9 cellular contexts compared by ENCODE assay signal in the genomic region with DNA sequence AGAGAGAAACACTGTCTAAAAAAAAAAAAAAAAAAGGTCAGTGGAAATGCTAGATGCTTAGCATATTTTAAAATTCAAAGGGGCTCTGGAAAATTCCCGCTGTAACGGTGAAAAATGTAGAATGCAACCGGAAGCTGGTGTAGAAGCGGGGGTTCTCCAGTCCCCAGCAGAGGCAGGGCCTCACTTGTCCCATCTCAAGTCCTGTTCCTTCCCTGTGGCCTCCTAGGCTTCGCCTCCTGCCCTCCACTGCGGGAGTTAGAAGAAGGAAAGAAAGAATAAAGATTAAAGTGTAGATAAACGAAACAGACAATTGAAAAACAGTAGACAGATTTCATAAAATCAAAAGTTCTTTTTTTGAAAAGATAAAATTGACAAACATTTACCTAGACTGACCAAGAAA. TPM values are rescaled to one million over a fixed set of nuclear protein-coding genes. Genes with fewer than 3 reads are reported as not detected.
DNase-seq lines count a peak whose midpoint lies in the region; ATAC-seq and TF ChIP-seq lines count a peak whose summit lies in the region.
"Had no signal": no experiment of that assay in that cellular context is flagged by ENCODE, and none has a peak within 500 bp of the region (broad histone marks: within the 10 kb centered on the region; RNA-seq: fewer than 3 reads in every experiment).

No MANE protein-coding gene starts in this region.

- H3K9me3 ChIP-seq in heart left ventricle (no peaks in the 10 kb centered on the region), thoracic aorta (no peaks in the 10 kb centered on the region)

- TF ChIP-seq POLR2A in heart left ventricle (IDR thresholded peaks at IDR 0.05): no peak

- H3K27me3 ChIP-seq in heart left ventricle (peaks cover 0 to 8% (median 0%) of the 10 kb centered on the region in 9 donors), thoracic aorta (replicated peaks; ENCODE audit: insufficient read depth) (no peaks in the 10 kb centered on the region)

- H3K4me1 ChIP-seq in heart left ventricle (peaks cover 0 to 13% (median 6%) of the 10 kb centered on the region in 12 donors), thoracic aorta (ENCODE audit: control insufficient read depth in 1 of 2, low read depth in 2 of 2) (peaks cover 3 to 12% of the 10 kb centered on the region in 2 donors)

- H3K36me3 ChIP-seq in heart left ventricle (no peaks in the 10 kb centered on the region), thoracic aorta (no peaks in the 10 kb centered on the region)

- ATAC-seq in heart left ventricle: no peak
- no peak for ATAC-seq in left cardiac atrium
- ATAC-seq in memory B cell (ENCODE audit: low read depth): no peak
- no peak for ATAC-seq in thoracic aorta (ENCODE audit: insufficient number of reproducible peaks, low FRiP score, low read depth)
- ATAC-seq in HG02970 (IDR thresholded peaks at IDR 0.05; ENCODE audit: low FRiP score, unreplicated experiment): no peak
- ATAC-seq in HG03565 (IDR thresholded peaks at IDR 0.05; ENCODE audit: unreplicated experiment): no peak

- H3K27ac Mint-ChIP-seq in activated naive CD4-positive, alpha-beta T cell treated with anti-CD3 and anti-CD28 coated beads, Interleukin-2, amount 50 U/mL, for 24 hours: peak overlapping the region; percentile 26
- no peak overlapping the region for H3K27ac Mint-ChIP-seq in memory B cell

- DNase-seq in heart left ventricle (no peak), left cardiac atrium (no peak), memory B cell (ENCODE audit: low spot score in 2 of 2) (no peak), thoracic aorta (ENCODE audit: low spot score) (no peak), AG20443 (ENCODE audit: low spot score) (no peak)
- DNase-seq: NCI-H1105 had no signal

- peaks cover 2% of the 10 kb centered on the region for H3K36me3 Mint-ChIP-seq in activated naive CD4-positive, alpha-beta T cell treated with anti-CD3 and anti-CD28 coated beads, Interleukin-2, amount 50 U/mL, for 24 hours
- no peaks in the 10 kb centered on the region for H3K36me3 Mint-ChIP-seq in memory B cell

- H3K27ac ChIP-seq in heart left ventricle: peak overlapping the region in 3 of 12 donors; percentile 5 to 52 (median 45)
- no peak overlapping the region for H3K27ac ChIP-seq in thoracic aorta

- WGBS in heart left ventricle, 4 donors: 43 to 54% (median 52%) methylated on average over 7 of the region's 7 CpGs

- TF ChIP-seq CTCF in heart left ventricle (IDR thresholded peaks at IDR 0.05) (no peak), thoracic aorta (IDR thresholded peaks at IDR 0.05) (no peak)

- no peaks in the 10 kb centered on the region for H3K9me3 Mint-ChIP-seq in activated naive CD4-positive, alpha-beta T cell treated with anti-CD3 and anti-CD28 coated beads, Interleukin-2, amount 50 U/mL, for 24 hours
- H3K9me3 Mint-ChIP-seq in memory B cell: no peaks in the 10 kb centered on the region

- peaks cover 7% of the 10 kb centered on the region for H3K27me3 Mint-ChIP-seq in activated naive CD4-positive, alpha-beta T cell treated with anti-CD3 and anti-CD28 coated beads, Interleukin-2, amount 50 U/mL, for 24 hours
- H3K27me3 Mint-ChIP-seq in memory B cell: peaks cover 34% of the 10 kb centered on the region

- peaks cover 19% of the 10 kb centered on the region for H3K4me1 Mint-ChIP-seq in activated naive CD4-positive, alpha-beta T cell treated with anti-CD3 and anti-CD28 coated beads, Interleukin-2, amount 50 U/mL, for 24 hours
- peaks cover 5% of the 10 kb centered on the region for H3K4me1 Mint-ChIP-seq in memory B cell

- intact Hi-C loops in heart left ventricle (cut with DNase I) (loop anchor here in 2 of 10 donors (2.0 kb wide), 1 partner anchor 47 kb away; no protein-coding TSS in a partner anchor), left cardiac atrium (cut with DNase I) (loop anchor here in 1 of 2 donors (10.0 kb wide), 1 partner anchor 49 kb away; no protein-coding TSS in a partner anchor)

- peak overlapping the region; percentile 80 for H3K4me3 Mint-ChIP-seq in activated naive CD4-positive, alpha-beta T cell treated with anti-CD3 and anti-CD28 coated beads, Interleukin-2, amount 50 U/mL, for 24 hours
- H3K4me3 Mint-ChIP-seq in memory B cell: peak overlapping the region; percentile 60

- H3K4me3 ChIP-seq in heart left ventricle: peak overlapping the region in 8 of 12 donors; percentile 31 to 48 (median 40)
- peak overlapping the region; percentile 68 for H3K4me3 ChIP-seq in thoracic aorta

RNA-seq across cellular contexts. Expression of a gene that starts 14.8 kb away (rescaled TPM):
- 10 to 100 TPM in 5 of 9 donors, 1 to 10 TPM in 4; 3.8 to 14.7 (median 10.2) TPM for total RNA-seq in heart left ventricle
- 10 to 100 TPM in 1 of 2 donors, 1 to 10 TPM in 1; 6.1 to 11.8 TPM for polyA plus RNA-seq in heart left ventricle
- 10 to 100 TPM in 1 of 2 donors, 1 to 10 TPM in 1; 6.7 to 12.0 TPM for total RNA-seq in left cardiac atrium
- 1 to 10 TPM; 2.6 to 5.9 TPM for total RNA-seq in thoracic aorta
